33 cellular contexts compared by ENCODE assay signal in genomic region chr3:177402533-177402932, GRCh38.
"Had no signal": no experiment of that assay in that cellular context is flagged by ENCODE, and none has a peak within 500 bp of the region (broad histone marks: within the 10 kb centered on the region; RNA-seq: fewer than 3 reads in every experiment).

No MANE protein-coding gene starts in this region.

- H3K27me3 ChIP-seq: adrenal gland, body of pancreas, brain microvascular endothelial cell, breast epithelium had no signal

- H3K9me3 Mint-ChIP-seq: activated CD4-positive, alpha-beta memory T cell treated with anti-CD3 and anti-CD28 coated beads, Interleukin-2, amount 10 ng/mL, durations not matched to agents 7 days and 5 days; activated CD4-positive, alpha-beta T cell treated with anti-CD3 and anti-CD28 coated beads, Interleukin-2, amount 10 ng/mL, durations not matched to agents 7 days and 5 days; activated naive CD4-positive, alpha-beta T cell treated with anti-CD3 and anti-CD28 coated beads, Interleukin-2, amount 50 U/mL, for 24 hours; activated naive CD8-positive, alpha-beta T cell treated with anti-CD3 and anti-CD28 coated beads, Interleukin-2, amount 10 ng/mL, durations not matched to agents 7 days and 5 days; activated T-cell treated with anti-CD3 and anti-CD28 coated beads, Interleukin-2, amount 50 U/mL, for 24 hours; T-helper 2 cell treated with Interferon-gamma antibody and Interleukin-4, amounts not matched to agents 5 μg/mL and 100 μg/mL, for 36 hours had no signal

- H3K36me3 ChIP-seq: adrenal gland, brain microvascular endothelial cell, breast epithelium had no signal

- H3K9me3 ChIP-seq: adrenal gland, body of pancreas, breast epithelium had no signal

- H3K27me3 Mint-ChIP-seq: activated CD4-positive, alpha-beta memory T cell treated with anti-CD3 and anti-CD28 coated beads, Interleukin-2, amount 10 ng/mL, durations not matched to agents 7 days and 5 days; activated CD4-positive, alpha-beta T cell treated with anti-CD3 and anti-CD28 coated beads for 36 hours; activated CD4-positive, alpha-beta T cell treated with anti-CD3 and anti-CD28 coated beads, Interleukin-2, amount 10 ng/mL, durations not matched to agents 7 days and 5 days; activated CD8-positive, alpha-beta memory T cell treated with anti-CD3 and anti-CD28 coated beads, Interleukin-2, amount 10 ng/mL, durations not matched to agents 7 days and 5 days; activated naive CD4-positive, alpha-beta T cell treated with anti-CD3 and anti-CD28 coated beads, Interleukin-2, amount 10 ng/mL, durations not matched to agents 7 days and 5 days; activated naive CD4-positive, alpha-beta T cell treated with anti-CD3 and anti-CD28 coated beads, Interleukin-2, amount 50 U/mL, for 24 hours; activated naive CD8-positive, alpha-beta T cell; activated naive CD8-positive, alpha-beta T cell treated with anti-CD3 and anti-CD28 coated beads, Interleukin-2, amount 10 ng/mL, durations not matched to agents 7 days and 5 days; activated T-cell treated with anti-CD3 and anti-CD28 coated beads, Interleukin-2, amount 50 U/mL, for 24 hours had no signal

- H3K4me3 Mint-ChIP-seq: activated CD4-positive, alpha-beta memory T cell treated with anti-CD3 and anti-CD28 coated beads, Interleukin-2, amount 10 ng/mL, durations not matched to agents 7 days and 5 days; activated CD4-positive, alpha-beta T cell treated with anti-CD3 and anti-CD28 coated beads for 36 hours; activated CD4-positive, alpha-beta T cell treated with anti-CD3 and anti-CD28 coated beads, Interleukin-2, amount 10 ng/mL, durations not matched to agents 7 days and 5 days; activated CD8-positive, alpha-beta memory T cell treated with anti-CD3 and anti-CD28 coated beads, Interleukin-2, amount 10 ng/mL, durations not matched to agents 7 days and 5 days; activated CD8-positive, alpha-beta T cell treated with anti-CD3 and anti-CD28 coated beads, Interleukin-2, amount 10 ng/mL, durations not matched to agents 7 days and 5 days; activated naive CD4-positive, alpha-beta T cell treated with anti-CD3 and anti-CD28 coated beads, Interleukin-2, amount 10 ng/mL, durations not matched to agents 7 days and 5 days; activated naive CD4-positive, alpha-beta T cell treated with anti-CD3 and anti-CD28 coated beads, Interleukin-2, amount 50 U/mL, for 24 hours; activated naive CD8-positive, alpha-beta T cell; activated naive CD8-positive, alpha-beta T cell treated with anti-CD3 and anti-CD28 coated beads, Interleukin-2, amount 10 ng/mL, durations not matched to agents 7 days and 5 days; activated T-cell treated with anti-CD3 and anti-CD28 coated beads, Interleukin-2, amount 50 U/mL, for 24 hours; T-helper 1 cell treated with Interleukin-12 subunit alpha and Interleukin-12 subunit beta and Interleukin-4 antibody, amounts not matched to agents 30 μg/mL and 1 μg/mL, for 36 hours; T-helper 2 cell treated with Interferon-gamma antibody and Interleukin-4, amounts not matched to agents 5 μg/mL and 100 μg/mL, for 36 hours had no signal

- H3K36me3 Mint-ChIP-seq: activated CD8-positive, alpha-beta memory T cell treated with anti-CD3 and anti-CD28 coated beads, Interleukin-2, amount 10 ng/mL, durations not matched to agents 7 days and 5 days; activated naive CD4-positive, alpha-beta T cell treated with anti-CD3 and anti-CD28 coated beads, Interleukin-2, amount 10 ng/mL, durations not matched to agents 7 days and 5 days had no signal

- H3K4me1 Mint-ChIP-seq: activated CD4-positive, alpha-beta T cell treated with anti-CD3 and anti-CD28 coated beads, Interleukin-2, amount 10 ng/mL, durations not matched to agents 7 days and 5 days; activated naive CD4-positive, alpha-beta T cell treated with anti-CD3 and anti-CD28 coated beads, Interleukin-2, amount 10 ng/mL, durations not matched to agents 7 days and 5 days; activated naive CD4-positive, alpha-beta T cell treated with anti-CD3 and anti-CD28 coated beads, Interleukin-2, amount 50 U/mL, for 24 hours; activated naive CD8-positive, alpha-beta T cell treated with anti-CD3 and anti-CD28 coated beads, Interleukin-2, amount 10 ng/mL, durations not matched to agents 7 days and 5 days had no signal

- H3K4me3 ChIP-seq: adrenal gland, body of pancreas, breast epithelium had no signal

- DNase-seq: activated CD4-positive, alpha-beta memory T cell treated with anti-CD3 and anti-CD28 coated beads, Interleukin-2, amount 10 ng/mL, durations not matched to agents 7 days and 5 days; activated CD4-positive, alpha-beta T cell treated with anti-CD3 and anti-CD28 coated beads for 1 hour; activated CD4-positive, alpha-beta T cell treated with anti-CD3 and anti-CD28 coated beads for 36 hours; activated CD4-positive, alpha-beta T cell treated with anti-CD3 and anti-CD28 coated beads for 48 hours; activated CD4-positive, alpha-beta T cell treated with anti-CD3 and anti-CD28 coated beads, Interleukin-2, amount 10 ng/mL, durations not matched to agents 7 days and 5 days; activated CD4-positive, alpha-beta T cell treated with anti-CD3 and anti-CD28 coated beads, Interleukin-2, amount 50 U/mL, for 48 hours; activated CD4-positive, CD25-positive, alpha-beta regulatory T cell; activated CD8-positive, alpha-beta memory T cell treated with anti-CD3 and anti-CD28 coated beads for 24 hours; activated CD8-positive, alpha-beta memory T cell treated with anti-CD3 and anti-CD28 coated beads, Interleukin-2, amount 10 ng/mL, durations not matched to agents 7 days and 5 days; activated CD8-positive, alpha-beta memory T cell treated with anti-CD3 and anti-CD28 coated beads, Interleukin-2, amount 50 U/mL, for 48 hours; activated CD8-positive, alpha-beta T cell treated with anti-CD3 and anti-CD28 coated beads, Interleukin-2, amount 10 ng/mL, durations not matched to agents 7 days and 5 days; activated effector memory CD4-positive, alpha-beta T cell treated with Interleukin-2 at 50 U/mL for 16 hours; activated gamma-delta T cell; activated naive CD4-positive, alpha-beta T cell treated with anti-CD3 and anti-CD28 coated beads, Interleukin-2, amount 10 ng/mL, durations not matched to agents 7 days and 5 days; activated naive CD4-positive, alpha-beta T cell treated with Interleukin-2 at 50 U/mL for 16 hours; activated naive CD8-positive, alpha-beta T cell treated with anti-CD3 and anti-CD28 coated beads, Interleukin-2, amount 10 ng/mL, durations not matched to agents 7 days and 5 days; activated T-cell treated with anti-CD3 and anti-CD28 coated beads, Interleukin-2, amount 50 U/mL, for 24 hours; activated T-cell treated with anti-CD3 and anti-CD28 coated beads, Interleukin-2, amount 50 U/mL, for 48 hours; adrenal gland; amniotic stem cell; aorta; body of pancreas; brain microvascular endothelial cell; central memory CD4-positive, alpha-beta T cell; T-helper 2 cell; T-helper 9 cell had no signal

- H3K27ac ChIP-seq: adrenal gland, body of pancreas, brain microvascular endothelial cell, breast epithelium had no signal

- H3K4me1 ChIP-seq: adrenal gland, body of pancreas, breast epithelium had no signal

- H3K27ac Mint-ChIP-seq: activated CD4-positive, alpha-beta memory T cell treated with anti-CD3 and anti-CD28 coated beads, Interleukin-2, amount 10 ng/mL, durations not matched to agents 7 days and 5 days; activated CD4-positive, alpha-beta T cell treated with anti-CD3 and anti-CD28 coated beads for 36 hours; activated CD4-positive, alpha-beta T cell treated with anti-CD3 and anti-CD28 coated beads, Interleukin-2, amount 10 ng/mL, durations not matched to agents 7 days and 5 days; activated CD8-positive, alpha-beta memory T cell treated with anti-CD3 and anti-CD28 coated beads, Interleukin-2, amount 10 ng/mL, durations not matched to agents 7 days and 5 days; activated CD8-positive, alpha-beta T cell treated with anti-CD3 and anti-CD28 coated beads, Interleukin-2, amount 10 ng/mL, durations not matched to agents 7 days and 5 days; activated naive CD4-positive, alpha-beta T cell treated with anti-CD3 and anti-CD28 coated beads, Interleukin-2, amount 10 ng/mL, durations not matched to agents 7 days and 5 days; activated naive CD4-positive, alpha-beta T cell treated with anti-CD3 and anti-CD28 coated beads, Interleukin-2, amount 50 U/mL, for 24 hours; activated naive CD8-positive, alpha-beta T cell; activated naive CD8-positive, alpha-beta T cell treated with anti-CD3 and anti-CD28 coated beads, Interleukin-2, amount 10 ng/mL, durations not matched to agents 7 days and 5 days; activated T-cell treated with anti-CD3 and anti-CD28 coated beads, Interleukin-2, amount 50 U/mL, for 24 hours; activated T-helper 2 cell treated with anti-CD3 and anti-CD28 coated beads, Interferon-gamma antibody, Interleukin-2, Interleukin-4, amounts not matched to agents 10 μg/mL and 5 μg/mL and 100 μg/mL, durations not matched to agents 14 hours and 24 hours and 36 hours; T-helper 1 cell treated with Interleukin-12 subunit alpha and Interleukin-12 subunit beta and Interleukin-4 antibody, amounts not matched to agents 30 μg/mL and 1 μg/mL, for 36 hours; T-helper 2 cell treated with Interferon-gamma antibody and Interleukin-4, amounts not matched to agents 5 μg/mL and 100 μg/mL, for 36 hours had no signal

- ATAC-seq: activated CD4-positive, alpha-beta T cell treated with anti-CD3 and anti-CD28 coated beads for 36 hours; activated CD4-positive, CD25-positive, alpha-beta regulatory T cell treated with anti-CD3 and anti-CD28 coated beads, Interleukin-2, amount 50 U/mL, for 24 hours; activated CD8-positive, alpha-beta memory T cell treated with anti-CD3 and anti-CD28 coated beads, Interleukin-2, amount 10 ng/mL, durations not matched to agents 7 days and 5 days; activated CD8-positive, alpha-beta T cell treated with anti-CD3 and anti-CD28 coated beads, Interleukin-2, amount 10 ng/mL, durations not matched to agents 7 days and 5 days; body of pancreas had no signal
